In the genomic region with DNA sequence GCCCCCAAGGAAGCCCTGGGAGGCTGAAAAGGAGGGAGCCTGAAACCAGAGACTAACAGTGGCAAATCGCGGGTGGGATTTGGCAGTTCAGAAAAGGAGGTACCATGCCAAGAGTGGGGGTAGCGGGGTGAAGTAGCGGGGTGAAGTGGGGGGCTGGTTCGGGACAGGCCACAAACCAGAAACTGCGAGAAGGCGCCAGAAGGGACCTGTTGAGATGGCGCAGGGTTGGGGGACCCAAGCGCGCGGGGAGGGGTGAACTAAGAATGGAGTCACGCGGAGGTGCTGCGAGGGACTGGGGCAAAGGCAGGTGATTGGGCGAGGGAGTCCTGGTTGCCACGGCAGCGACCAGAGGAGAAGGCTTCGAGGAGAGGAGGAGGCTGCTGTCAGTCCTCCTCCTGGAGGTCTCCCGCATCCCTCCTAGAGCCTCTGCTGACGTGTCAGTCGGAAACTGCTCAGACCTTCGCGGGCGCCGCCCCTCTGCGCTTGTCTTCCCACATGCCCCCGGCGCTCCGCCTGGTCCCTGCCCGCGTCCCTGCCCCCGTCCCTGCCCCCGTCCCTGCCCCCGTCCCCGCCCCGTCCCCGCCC, we compare ENCODE assay signal across 1 cellular context.
TF ChIP-seq lines count a peak whose summit lies in the region.

No MANE protein-coding gene starts in this region.

TF ChIP-seq in K562, 482 proteins besides CTCF, POLR2A, EP300 and RAD21 (continued from another document and continues in another):
- TF ChIP-seq RREB1 (CRISPR knock-in tag; IDR thresholded peaks at IDR 0.05) (no peak), GABPA (tag; conservative IDR thresholded peaks at IDR 0.05; ENCODE audit: low read depth) (0 out of 2 replicates have a peak, but pooled peaks have one; percentile 15), ZBTB1 (CRISPR knock-in tag; IDR thresholded peaks at IDR 0.05; ENCODE audit: borderline replicate concordance, low read depth) (peak; percentile 48; the same call in 1 of the 2 replicates), ZNF318 (IDR thresholded peaks at IDR 0.05; ENCODE audit: borderline replicate concordance in 1 of 2, low read depth in 1 of 2) (no peak), NRF1 (conservative IDR thresholded peaks at IDR 0.05 in 1 of 2, IDR thresholded peaks at IDR 0.05 in 1 of 2) (peak; percentile 51 to 65), TSHZ1 (CRISPR knock-in tag; IDR thresholded peaks at IDR 0.05) (no peak), SIRT6 (IDR thresholded peaks at IDR 0.05; ENCODE audit: low read depth, low read length) (no peak), EP400 (IDR thresholded peaks at IDR 0.05) (peak; percentile 71), ZNF239 (CRISPR knock-in tag; IDR thresholded peaks at IDR 0.05) (no peak), CBFB (CRISPR knock-in tag; IDR thresholded peaks at IDR 0.05) (0 out of 2 replicates have a peak, but pooled peaks have one; percentile 61), JUND (IDR thresholded peaks at IDR 0.05; ENCODE audit: borderline replicate concordance, low read depth, low read length) (no peak), JUND (tag; IDR thresholded peaks at IDR 0.05; ENCODE audit: borderline replicate concordance, low read depth, low read length) (no peak; the same call in 2 of the 3 replicates), FOXK1 (CRISPR knock-in tag; IDR thresholded peaks at IDR 0.05; ENCODE audit: borderline replicate concordance) (no peak), MYC (IDR thresholded peaks at IDR 0.05; ENCODE audit: low read depth, low read length) (0 out of 2 replicates have a peak, but pooled peaks have one; percentile 10), MYC (CRISPR knock-in tag; IDR thresholded peaks at IDR 0.05; ENCODE audit: borderline replicate concordance, low read depth) (no peak), SIN3A (IDR thresholded peaks at IDR 0.05; ENCODE audit: borderline replicate concordance in 2 of 2, control insufficient read depth in 1 of 2, low read depth in 2 of 2, low read length in 2 of 2) (peak in 1 of 2 experiments; percentile 8; a peak in 1 of 4 replicates), ZNF263 (CRISPR knock-in tag; IDR thresholded peaks at IDR 0.05; ENCODE audit: borderline replicate concordance) (peak; percentile 97), SP2 (IDR thresholded peaks at IDR 0.05; ENCODE audit: extremely low read depth, low read depth, low read length, poor library complexity, severe bottlenecking) (peak; percentile 13), RFX5 (IDR thresholded peaks at IDR 0.05; ENCODE audit: low read depth, low read length) (no peak)
- TF ChIP-seq, protein P1, sequence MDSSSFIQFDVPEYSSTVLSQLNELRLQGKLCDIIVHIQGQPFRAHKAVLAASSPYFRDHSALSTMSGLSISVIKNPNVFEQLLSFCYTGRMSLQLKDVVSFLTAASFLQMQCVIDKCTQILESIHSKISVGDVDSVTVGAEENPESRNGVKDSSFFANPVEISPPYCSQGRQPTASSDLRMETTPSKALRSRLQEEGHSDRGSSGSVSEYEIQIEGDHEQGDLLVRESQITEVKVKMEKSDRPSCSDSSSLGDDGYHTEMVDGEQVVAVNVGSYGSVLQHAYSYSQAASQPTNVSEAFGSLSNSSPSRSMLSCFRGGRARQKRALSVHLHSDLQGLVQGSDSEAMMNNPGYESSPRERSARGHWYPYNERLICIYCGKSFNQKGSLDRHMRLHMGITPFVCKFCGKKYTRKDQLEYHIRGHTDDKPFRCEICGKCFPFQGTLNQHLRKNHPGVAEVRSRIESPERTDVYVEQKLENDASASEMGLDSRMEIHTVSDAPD (CRISPR knock-in tag; IDR thresholded peaks at IDR 0.05), result no peak
